In the genomic region with DNA sequence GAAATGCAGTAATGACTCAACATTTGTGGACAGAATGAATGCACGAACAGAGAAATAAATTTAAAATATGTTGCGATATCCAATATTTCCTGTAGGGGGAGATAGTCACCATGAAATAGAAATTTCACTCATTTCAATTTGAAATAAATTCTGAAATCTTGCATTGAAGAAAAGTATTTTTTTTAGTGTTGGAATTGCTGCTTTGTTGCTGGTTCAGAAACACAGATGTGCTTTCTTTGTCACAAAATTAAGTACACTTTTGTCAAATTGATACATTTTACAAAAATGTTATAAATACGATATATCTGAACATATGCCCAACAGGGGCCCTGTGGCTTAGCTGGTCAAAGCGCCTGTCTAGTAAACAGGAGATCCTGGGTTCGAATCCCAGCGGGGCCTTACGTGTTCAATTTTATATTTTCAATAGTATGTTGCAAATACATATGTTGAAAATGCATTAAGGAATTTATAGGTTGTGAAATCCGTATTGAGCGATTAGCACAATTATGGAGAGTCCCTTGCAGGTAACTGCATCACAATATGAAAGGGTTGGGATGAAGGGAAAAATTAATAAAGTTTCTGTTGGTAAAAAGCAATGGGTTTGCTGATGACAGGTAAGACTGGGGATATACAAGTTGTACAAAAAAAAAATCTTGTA, we compare ENCODE assay signal across 9 cellular contexts.
A peak's percentile ranks its signal among the peaks of the same experiment; 100 is the strongest.
DNase-seq lines count a peak whose midpoint lies in the region; ATAC-seq and TF ChIP-seq lines count a peak whose summit lies in the region.
"Had no signal": no experiment of that assay in that cellular context is flagged by ENCODE, and none has a peak within 500 bp of the region (broad histone marks: within the 10 kb centered on the region; RNA-seq: fewer than 3 reads in every experiment).

No MANE protein-coding gene starts in this region.

- H3K36me3 Mint-ChIP-seq in activated naive CD8-positive, alpha-beta T cell treated with anti-CD3 and anti-CD28 coated beads, Interleukin-2, amount 50 U/mL, for 24 hours (ENCODE audit: low read depth) = no peaks in the 10 kb centered on the region
- H3K36me3 Mint-ChIP-seq: T-cell had no signal

- H3K27me3 ChIP-seq in suprapubic skin = no peaks in the 10 kb centered on the region

- 23% methylated on average over 9 of the region's 9 CpGs for WGBS in suprapubic skin

- in situ Hi-C loops in GM13976 (cut with MboI; ENCODE audit: low sequenced_read_pairs, unreplicated experiment) = no loop called here

- H3K4me1 ChIP-seq in suprapubic skin = peaks cover 10% of the 10 kb centered on the region

- peak; percentile 29 for ATAC-seq in activated naive CD8-positive, alpha-beta T cell treated with anti-CD3 and anti-CD28 coated beads, Interleukin-2, amount 50 U/mL, for 24 hours
- ATAC-seq in HG02642 (IDR thresholded peaks at IDR 0.05; ENCODE audit: poor library complexity, unreplicated experiment) = no peak
- ATAC-seq: T-cell had no signal

- TF ChIP-seq EP300 in suprapubic skin (IDR thresholded peaks at IDR 0.05) = no peak

- peaks cover 24% of the 10 kb centered on the region for H3K4me1 Mint-ChIP-seq in activated naive CD8-positive, alpha-beta T cell treated with anti-CD3 and anti-CD28 coated beads, Interleukin-2, amount 50 U/mL, for 24 hours

- DNase-seq in GM13976 (ENCODE audit: low spot score) = peak; percentile 36
- DNase-seq in NCI-H446 treated with DMSO at 0.1 percent for 48 hours (lab: John Stamatoyannopoulos, UW) = peak; percentile 64
- DNase-seq in activated naive CD8-positive, alpha-beta T cell treated with anti-CD3 and anti-CD28 coated beads, Interleukin-2, amount 50 U/mL, for 24 hours = peak; percentile 55
- peak; percentile 23 for DNase-seq in iPS-NIHi11 (ENCODE audit: low spot score)
- DNase-seq in suprapubic skin (ENCODE audit: low spot score in 2 of 2) = no peak
- DNase-seq in effector CD8-positive, alpha-beta T cell (lab: John Stamatoyannopoulos, UW) = no peak

- H3K4me3 ChIP-seq in suprapubic skin = no peak overlapping the region

- peaks cover 6% of the 10 kb centered on the region for H3K27me3 Mint-ChIP-seq in activated naive CD8-positive, alpha-beta T cell treated with anti-CD3 and anti-CD28 coated beads, Interleukin-2, amount 50 U/mL, for 24 hours
- H3K27me3 Mint-ChIP-seq: T-cell had no signal

- TF ChIP-seq CTCF in C4-2B (conservative IDR thresholded peaks at IDR 0.05) (peak; percentile 87), GM13976 (IDR thresholded peaks at IDR 0.05; ENCODE audit: borderline replicate concordance, control extremely low read depth, extremely low read depth, insufficient read depth, missing control alignments) (peak; percentile 36), suprapubic skin (IDR thresholded peaks at IDR 0.05) (peak; percentile 54 to 60)

- no peaks in the 10 kb centered on the region for H3K9me3 Mint-ChIP-seq in activated naive CD8-positive, alpha-beta T cell treated with anti-CD3 and anti-CD28 coated beads, Interleukin-2, amount 50 U/mL, for 24 hours
- H3K9me3 Mint-ChIP-seq: T-cell had no signal

- H3K27ac Mint-ChIP-seq in activated naive CD8-positive, alpha-beta T cell treated with anti-CD3 and anti-CD28 coated beads, Interleukin-2, amount 50 U/mL, for 24 hours = peak overlapping the region; percentile 76

- no peak overlapping the region for H3K27ac ChIP-seq in C4-2B
- H3K27ac ChIP-seq in suprapubic skin = no peak overlapping the region

- H3K4me3 Mint-ChIP-seq in activated naive CD8-positive, alpha-beta T cell treated with anti-CD3 and anti-CD28 coated beads, Interleukin-2, amount 50 U/mL, for 24 hours = no peak overlapping the region
- H3K4me3 Mint-ChIP-seq: T-cell had no signal

- H3K36me3 ChIP-seq in suprapubic skin = no peaks in the 10 kb centered on the region

- no peak for TF ChIP-seq POLR2A in suprapubic skin (IDR thresholded peaks at IDR 0.05)

- H3K9me3 ChIP-seq in suprapubic skin = no peaks in the 10 kb centered on the region

Comparison
In these comparisons a context has a peak if more than half of its experiments do, and no peak if none do; other contexts are left out.
1. CTCF ChIP-seq: peak in every context shown above with its lines; median percentile 87 in C4-2B; 57 in suprapubic skin; 36 in GM13976.
2. DNase-seq: peak in GM13976 (single experiment), NCI-H446 treated with DMSO at 0.1 percent for 48 hours (single experiment), activated naive CD8-positive, alpha-beta T cell treated with anti-CD3 and anti-CD28 coated beads, Interleukin-2, amount 50 U/mL, for 24 hours (single experiment) and iPS-NIHi11 (single experiment); none in suprapubic skin (0 of 2) and effector CD8-positive, alpha-beta T cell (single experiment).